In genomic region chr14:20305265-20306078, GRCh38 we compare ENCODE assay signal across 9 cellular contexts. TPM values are rescaled to one million over a fixed set of nuclear protein-coding genes. Genes with fewer than 3 reads are reported as not detected.
DNase-seq lines count a peak whose midpoint lies in the region; ATAC-seq, FAIRE-seq and TF ChIP-seq lines count a peak whose summit lies in the region.
"Had no signal": no experiment of that assay in that cellular context is flagged by ENCODE, and none has a peak within 500 bp of the region (broad histone marks: within the 10 kb centered on the region; RNA-seq: fewer than 3 reads in every experiment).

TSS of gene TTC5 (minus strand) at chr14:20305951. CDS start at chr14:20305937, 14 bp downstream.

- H3K9ac ChIP-seq in kidney (ENCODE audit: low read length in 2 of 2) = peak within 1 kb of the TSS; percentile 78 to 92

- FAIRE-seq in kidney (lab: Jason Lieb, UNC) = peak; percentile 80
- FAIRE-seq: colon had no signal

- intact Hi-C loops in kidney (cut with DNase I) = no loop called here

- H3K4me1 ChIP-seq in kidney (ENCODE audit: control insufficient read depth in 1 of 2, insufficient read depth in 1 of 2, low read depth in 1 of 2, low read length in 2 of 2) = peaks cover 4 to 9% of the 10 kb centered on the region in 2 donors

- no peaks in the 10 kb centered on the region for H3K9me3 ChIP-seq in kidney (ENCODE audit: control insufficient read depth in 1 of 2, low read length in 2 of 2)

- H3K36me3 ChIP-seq in kidney (ENCODE audit: control insufficient read depth in 1 of 2, insufficient read depth in 2 of 2, low read length in 2 of 2) = peaks cover 9 to 15% of the 10 kb centered on the region in 2 donors

- TF ChIP-seq CTCF in AG09319 (IDR thresholded peaks at IDR 0.05; ENCODE audit: low read depth, low read length) = peak; percentile 99
- TF ChIP-seq CTCF in kidney (IDR thresholded peaks at IDR 0.05; ENCODE audit: borderline replicate concordance, extremely low read depth, insufficient read depth) = peak; percentile 83

- peak; percentile 97 for ATAC-seq in GM19023 (IDR thresholded peaks at IDR 0.05; ENCODE audit: unreplicated experiment)
- ATAC-seq in HG03342 (IDR thresholded peaks at IDR 0.05; ENCODE audit: unreplicated experiment) = peak; percentile 89

- peak within 1 kb of the TSS in 1 of 2 donors; percentile 27 for H3K27ac ChIP-seq in kidney (ENCODE audit: low read depth in 2 of 2, low read length in 2 of 2)

- DNase-seq in AG09319 (ENCODE audit: extremely low read depth, low read depth) (peak; percentile 72), NCI-H345 treated with DMSO at 0.1 percent for 48 hours (lab: John Stamatoyannopoulos, UW; ENCODE audit: unreplicated experiment) (peak; percentile 79), cerebellar cortex (ENCODE audit: low spot score) (peak; percentile 93), kidney (peak; percentile 91)
- peak; percentile 68 to 86 (median 76) for DNase-seq in activated CD4-positive, CD25-positive, alpha-beta regulatory T cell (lab: John Stamatoyannopoulos, UW)
- DNase-seq in stimulated activated CD4-positive, alpha-beta T cell treated with anti-CD3 and anti-CD28 coated beads, Interleukin-15, amount 100 ng/mL, for 24 hours = peak; percentile 90

- H3K4me3 ChIP-seq in kidney (ENCODE audit: low read length in 2 of 2) = peak within 1 kb of the TSS; percentile 96 to 97

RNA-seq across cellular contexts. Expression of gene TTC5, which starts in this region (rescaled TPM):
- 22.3 TPM for total RNA-seq in kidney
- polyA plus RNA-seq in kidney (ENCODE audit: insufficient read depth, low read depth, low replicate concordance) = 12.3 TPM
